Comparison of ENCODE assay signal across 10 cellular contexts in the genomic region with DNA sequence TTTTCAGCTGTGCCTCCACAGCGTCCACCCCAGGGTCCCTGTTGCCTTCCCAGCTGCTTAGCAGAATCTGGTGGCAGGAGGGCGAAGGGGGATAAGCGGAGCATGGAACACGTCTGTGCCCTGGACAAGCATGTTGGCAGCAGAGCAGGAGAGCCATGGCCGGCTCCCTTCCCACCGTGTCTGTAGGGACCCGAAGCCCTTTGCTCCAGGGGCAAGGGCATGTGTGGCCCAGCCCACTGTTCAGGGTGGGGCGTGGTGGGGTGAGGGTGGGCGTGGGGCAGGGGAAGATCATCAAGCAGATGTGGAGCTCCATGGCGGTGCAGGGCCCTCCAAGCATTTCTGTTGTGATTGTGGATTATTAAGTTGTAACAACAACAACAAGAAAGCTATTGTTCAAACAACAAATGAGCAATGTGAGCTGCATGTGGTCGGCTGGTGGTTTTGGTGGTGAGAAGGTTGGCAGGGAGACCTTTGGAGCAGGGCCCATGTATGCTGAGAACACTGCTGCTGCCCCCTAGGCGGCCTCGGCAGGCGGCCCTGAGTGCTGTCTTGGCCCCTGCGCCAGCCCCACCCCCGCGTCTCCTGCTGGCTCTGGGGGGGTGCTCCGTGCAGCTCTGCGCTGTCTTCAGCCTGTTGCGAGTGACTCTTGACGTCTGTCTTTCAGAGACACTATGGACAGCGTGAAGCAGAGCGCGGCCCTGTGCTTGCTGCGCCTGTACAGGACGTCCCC. TPM values are rescaled to one million over a fixed set of nuclear protein-coding genes. Genes with fewer than 3 reads are reported as not detected.
DNase-seq lines count a peak whose midpoint lies in the region; ATAC-seq, FAIRE-seq and TF ChIP-seq lines count a peak whose summit lies in the region.
"Had no signal": no experiment of that assay in that cellular context is flagged by ENCODE, and none has a peak within 500 bp of the region (broad histone marks: within the 10 kb centered on the region; RNA-seq: fewer than 3 reads in every experiment).

No MANE protein-coding gene starts in this region.

- intact Hi-C loops in heart right ventricle (cut with DNase I), result loop anchor here in 1 of 10 donors (5.0 kb wide), 1 partner anchor 49 kb away; a partner anchor contains a TSS
- intact Hi-C loops in Right ventricle myocardium superior (cut with DNase I), result no loop called here

- H3K4me3 ChIP-seq in heart right ventricle (no peak overlapping the region), tibial nerve (no peak overlapping the region)

- no peak for DNase-seq in heart right ventricle
- DNase-seq in Right ventricle myocardium superior, result no peak
- peak in 39 of 51 donors; percentile 13 to 82 (median 51) for DNase-seq in hypothalamus (lab: John Stamatoyannopoulos, UW)
- peak in 1 of 2 donors; percentile 19 for DNase-seq in tibial nerve (ENCODE audit: low spot score in 2 of 2)
- no peak for DNase-seq in HTR-8/SVneo (ENCODE audit: insufficient read length, low spot score)
- DNase-seq in cortex of kidney (lab: John Stamatoyannopoulos, UW), result no peak
- DNase-seq: COR-L47, NCI-H1092 had no signal

- H3K9me3 ChIP-seq in heart right ventricle (no peaks in the 10 kb centered on the region), tibial nerve (no peaks in the 10 kb centered on the region)

- 79 to 80% methylated on average over 26 of the region's 26 CpGs for WGBS in heart right ventricle, 2 donors
- WGBS in tibial nerve, 2 donors, result 33 to 36% methylated on average over 18 to 26 of the region's 26 CpGs

- H3K4me1 ChIP-seq in heart right ventricle (peaks cover 0 to 28% (median 0%) of the 10 kb centered on the region in 9 donors), tibial nerve (peaks cover 0 to 49% (median 13%) of the 10 kb centered on the region in 4 donors)

- TF ChIP-seq EP300 in tibial nerve (IDR thresholded peaks at IDR 0.05), result peak in 1 of 2 donors; percentile 78

- FAIRE-seq in HTR-8/SVneo (lab: Jason Lieb, UNC), result no peak

- peak in 6 of 8 donors; percentile 11 to 54 (median 28) for ATAC-seq in heart right ventricle
- ATAC-seq in Right ventricle myocardium superior (ENCODE audit: poor library complexity), result no peak
- ATAC-seq in GM19035 (IDR thresholded peaks at IDR 0.05; ENCODE audit: unreplicated experiment), result no peak

- peaks cover 0 to 90% (median 35%) of the 10 kb centered on the region in 9 donors for H3K36me3 ChIP-seq in heart right ventricle
- H3K36me3 ChIP-seq in tibial nerve, result peaks cover 0 to 77% (median 24%) of the 10 kb centered on the region in 3 donors

- H3K27me3 ChIP-seq in heart right ventricle (no peaks in the 10 kb centered on the region), tibial nerve (no peaks in the 10 kb centered on the region)

- no peak for TF ChIP-seq POLR2A in tibial nerve (IDR thresholded peaks at IDR 0.05)

- no peak overlapping the region for H3K27ac ChIP-seq in heart right ventricle
- peak overlapping the region; percentile 72 for H3K27ac ChIP-seq in angular gyrus (ENCODE audit: low read depth, low read length)
- peak overlapping the region in 2 of 4 donors; percentile 70 for H3K27ac ChIP-seq in tibial nerve

- TF ChIP-seq CTCF in heart right ventricle (IDR thresholded peaks at IDR 0.05), result no peak
- peak; percentile 5 to 45 (median 41) for TF ChIP-seq CTCF in tibial nerve (IDR thresholded peaks at IDR 0.05)

RNA-seq across cellular contexts. Expression of a gene that starts 50.9 kb away (rescaled TPM):
- total RNA-seq in heart right ventricle (10 to 100 TPM; 28.9 to 58.4 (median 38.8) TPM), Right ventricle myocardium superior (53.5 TPM), tibial nerve (100 to 1,000 TPM in 1 of 4 donors, 10 to 100 TPM in 3; 70.8 to 136 (median 90.3) TPM)
- polyA plus RNA-seq in heart right ventricle, result 10 to 100 TPM; 24.3 to 27.9 TPM

RNA-seq across cellular contexts. Expression of a gene that starts 59.9 kb away (rescaled TPM):
- total RNA-seq in heart right ventricle, result not detected
- polyA plus RNA-seq in heart right ventricle, result under 1 TPM; 0.01 to 0.07 TPM
- not detected for total RNA-seq in Right ventricle myocardium superior
- total RNA-seq in tibial nerve, result 1 to 10 TPM in 1 of 4 donors, under 1 TPM in 2, not detected in 1; under 0.01 to 2.7 (median under 0.01) TPM

Comparison
In these comparisons a context has a peak if more than half of its experiments do, and no peak if none do; other contexts are left out.
1. ATAC-seq: peak in heart right ventricle (6 of 8); none in Right ventricle myocardium superior (single experiment) and GM19035 (single experiment).
2. DNase-seq: peak in hypothalamus (39 of 51); none in heart right ventricle (0 of 2), Right ventricle myocardium superior (single experiment), HTR-8/SVneo (single experiment) and cortex of kidney (single experiment).
3. CTCF ChIP-seq: peak in tibial nerve (5 of 5); none in heart right ventricle (0 of 9).